In genomic region chr15:65086680-65087111, GRCh38 we compare ENCODE assay signal across 1 cellular context.
TF ChIP-seq lines count a peak whose summit lies in the region.

No MANE protein-coding gene starts in this region.

TF ChIP-seq in SK-N-SH treated with all-trans-retinoic acid at 6 μM for 48 hours, 23 proteins besides CTCF, POLR2A, EP300 and RAD21:
- no peak for TF ChIP-seq ZFP3 (CRISPR knock-in tag; IDR thresholded peaks at IDR 0.05)
- TF ChIP-seq ZNF565 (CRISPR knock-in tag; conservative IDR thresholded peaks at IDR 0.05; ENCODE audit: low read depth), result no peak
- TF ChIP-seq SNAI2 (CRISPR knock-in tag; IDR thresholded peaks at IDR 0.05), result no peak
- no peak for TF ChIP-seq OSR1 (CRISPR knock-in tag; IDR thresholded peaks at IDR 0.05)
- no peak for TF ChIP-seq CSDC2 (CRISPR knock-in tag; IDR thresholded peaks at IDR 0.05)
- no peak for TF ChIP-seq BACH2 (CRISPR knock-in tag; IDR thresholded peaks at IDR 0.05; ENCODE audit: borderline replicate concordance)
- no peak for TF ChIP-seq TOX (CRISPR knock-in tag; IDR thresholded peaks at IDR 0.05; ENCODE audit: borderline replicate concordance)
- no peak for TF ChIP-seq CSRNP3 (CRISPR knock-in tag; IDR thresholded peaks at IDR 0.05)
- no peak for TF ChIP-seq RARB (CRISPR knock-in tag; IDR thresholded peaks at IDR 0.05)
- TF ChIP-seq TCF4 (CRISPR knock-in tag; IDR thresholded peaks at IDR 0.05; ENCODE audit: borderline replicate concordance), result no peak
- no peak for TF ChIP-seq ISL1 (CRISPR knock-in tag; IDR thresholded peaks at IDR 0.05)
- TF ChIP-seq ESRRG (CRISPR knock-in tag; IDR thresholded peaks at IDR 0.05), result no peak
- no peak for TF ChIP-seq ARNTL (CRISPR knock-in tag; IDR thresholded peaks at IDR 0.05; ENCODE audit: borderline replicate concordance, low read depth)
- no peak for TF ChIP-seq PATZ1 (CRISPR knock-in tag; IDR thresholded peaks at IDR 0.05; ENCODE audit: borderline replicate concordance)
- no peak for TF ChIP-seq ZNF70 (CRISPR knock-in tag; IDR thresholded peaks at IDR 0.05)
- TF ChIP-seq ZFP30 (CRISPR knock-in tag; IDR thresholded peaks at IDR 0.05), result no peak
- TF ChIP-seq TSHZ2 (CRISPR knock-in tag; IDR thresholded peaks at IDR 0.05), result no peak
- no peak for TF ChIP-seq ZNF8 (CRISPR knock-in tag; IDR thresholded peaks at IDR 0.05)
- no peak for TF ChIP-seq POU6F1 (CRISPR knock-in tag; IDR thresholded peaks at IDR 0.05; ENCODE audit: borderline replicate concordance, low read depth)
